10 cellular contexts compared by ENCODE assay signal in the genomic region with DNA sequence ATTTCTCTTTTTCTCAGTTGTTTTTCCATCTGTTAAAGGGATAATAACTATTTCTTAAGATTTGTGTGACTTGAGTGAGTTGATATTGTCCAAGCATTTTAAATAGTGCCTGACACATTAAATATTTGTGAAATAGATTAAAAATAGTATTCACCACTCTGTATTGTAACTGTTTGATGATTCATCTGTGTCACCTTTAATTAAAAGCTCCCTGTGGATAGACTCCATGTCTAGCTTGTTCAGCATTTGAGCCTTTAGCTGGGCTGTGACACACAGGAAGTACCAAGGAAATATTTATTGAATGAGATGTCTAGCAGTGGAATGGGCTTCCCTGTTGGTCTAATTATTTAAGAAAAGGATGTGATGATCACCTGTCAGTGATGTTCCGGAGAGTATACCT. TPM values are rescaled to one million over a fixed set of nuclear protein-coding genes. Genes with fewer than 3 reads are reported as not detected.
DNase-seq lines count a peak whose midpoint lies in the region; ATAC-seq lines count a peak whose summit lies in the region.
"Had no signal": no experiment of that assay in that cellular context is flagged by ENCODE, and none has a peak within 500 bp of the region (broad histone marks: within the 10 kb centered on the region; RNA-seq: fewer than 3 reads in every experiment).

No MANE protein-coding gene starts in this region.

- no peak for DNase-seq in CD8-positive, alpha-beta memory T cell
- DNase-seq in M059J (ENCODE audit: low read depth) (peak; percentile 86), GDM1 (lab: John Stamatoyannopoulos, UW) (no peak), OCI-M2 (lab: John Stamatoyannopoulos, UW; ENCODE audit: unreplicated experiment) (no peak)
- no peak for DNase-seq in central memory CD8-positive, alpha-beta T cell (ENCODE audit: low spot score in 2 of 2)
- no peak for DNase-seq in natural killer cell treated with Interleukin-12 subunit alpha and Interleukin-12 subunit beta and Interleukin-15 and Interleukin-18, amount 100 ng/mL, for 72 hours (ENCODE audit: low spot score)

- H3K27me3 ChIP-seq in CD8-positive, alpha-beta memory T cell (ENCODE audit: insufficient read depth, low read length, poor library complexity, severe bottlenecking), result no peaks in the 10 kb centered on the region

- peak overlapping the region; percentile 32 to 99 (median 96) for H3K27ac Mint-ChIP-seq in CD8-positive, alpha-beta memory T cell
- H3K27ac Mint-ChIP-seq in central memory CD8-positive, alpha-beta T cell (ENCODE audit: low read depth), result peak overlapping the region; percentile 70
- peak overlapping the region; percentile 97 to 98 for H3K27ac Mint-ChIP-seq in natural killer cell treated with Interleukin-12 subunit alpha and Interleukin-12 subunit beta and Interleukin-15 and Interleukin-18, amount 100 ng/mL, for 72 hours

- no peak overlapping the region for H3K27ac ChIP-seq in CD8-positive, alpha-beta memory T cell (ENCODE audit: low read depth, low read length)
- H3K27ac ChIP-seq: SK-N-MC had no signal

- CTCF ChIA-PET in CD8-positive, alpha-beta memory T cell (lab: Charles Lee), result no interaction called here

- H3K36me3 ChIP-seq in CD8-positive, alpha-beta memory T cell (ENCODE audit: insufficient read depth, low read length), result no peaks in the 10 kb centered on the region

- H3K36me3 Mint-ChIP-seq in CD8-positive, alpha-beta memory T cell, result peaks cover 0 to 4% (median 0%) of the 10 kb centered on the region in 3 donors
- peaks cover 16% of the 10 kb centered on the region for H3K36me3 Mint-ChIP-seq in central memory CD8-positive, alpha-beta T cell (ENCODE audit: insufficient read depth)
- no peaks in the 10 kb centered on the region for H3K36me3 Mint-ChIP-seq in natural killer cell treated with Interleukin-12 subunit alpha and Interleukin-12 subunit beta and Interleukin-15 and Interleukin-18, amount 100 ng/mL, for 72 hours

- no peak for ATAC-seq in central memory CD8-positive, alpha-beta T cell (replicated peaks; ENCODE audit: extremely low read depth, poor library complexity, severe bottlenecking)
- no peak for ATAC-seq in natural killer cell treated with Interleukin-12 subunit alpha and Interleukin-12 subunit beta and Interleukin-15 and Interleukin-18, amount 100 ng/mL, for 72 hours
- ATAC-seq in HG03342 (IDR thresholded peaks at IDR 0.05; ENCODE audit: unreplicated experiment), result no peak
- ATAC-seq in GM21576 (IDR thresholded peaks at IDR 0.05; ENCODE audit: unreplicated experiment), result no peak

- peaks cover 41 to 63% (median 42%) of the 10 kb centered on the region in 3 donors for H3K4me1 Mint-ChIP-seq in CD8-positive, alpha-beta memory T cell
- H3K4me1 Mint-ChIP-seq in central memory CD8-positive, alpha-beta T cell, result peaks cover 38% of the 10 kb centered on the region
- peaks cover 26 to 36% of the 10 kb centered on the region in 2 donors for H3K4me1 Mint-ChIP-seq in natural killer cell treated with Interleukin-12 subunit alpha and Interleukin-12 subunit beta and Interleukin-15 and Interleukin-18, amount 100 ng/mL, for 72 hours (ENCODE audit: low read depth in 2 of 2)

- peaks cover 23% of the 10 kb centered on the region for H3K4me1 ChIP-seq in CD8-positive, alpha-beta memory T cell (ENCODE audit: insufficient read depth, low read length)

- no peak overlapping the region for H3K4me3 ChIP-seq in CD8-positive, alpha-beta memory T cell (ENCODE audit: low read length)
- H3K4me3 ChIP-seq: SK-N-MC had no signal

- H3K27me3 Mint-ChIP-seq in CD8-positive, alpha-beta memory T cell, result no peaks in the 10 kb centered on the region
- H3K27me3 Mint-ChIP-seq in central memory CD8-positive, alpha-beta T cell, result no peaks in the 10 kb centered on the region
- H3K27me3 Mint-ChIP-seq in natural killer cell treated with Interleukin-12 subunit alpha and Interleukin-12 subunit beta and Interleukin-15 and Interleukin-18, amount 100 ng/mL, for 72 hours, result no peaks in the 10 kb centered on the region

- H3K9me3 ChIP-seq in CD8-positive, alpha-beta memory T cell (ENCODE audit: low read length), result no peaks in the 10 kb centered on the region

- POLR2A ChIA-PET in CD8-positive, alpha-beta memory T cell (lab: Charles Lee), result no interaction called here

- no peaks in the 10 kb centered on the region for H3K9me3 Mint-ChIP-seq in CD8-positive, alpha-beta memory T cell
- H3K9me3 Mint-ChIP-seq in central memory CD8-positive, alpha-beta T cell, result no peaks in the 10 kb centered on the region
- H3K9me3 Mint-ChIP-seq in natural killer cell treated with Interleukin-12 subunit alpha and Interleukin-12 subunit beta and Interleukin-15 and Interleukin-18, amount 100 ng/mL, for 72 hours, result no peaks in the 10 kb centered on the region

- peak overlapping the region in 1 of 7 donors; percentile 89 for H3K4me3 Mint-ChIP-seq in CD8-positive, alpha-beta memory T cell
- no peak overlapping the region for H3K4me3 Mint-ChIP-seq in central memory CD8-positive, alpha-beta T cell
- H3K4me3 Mint-ChIP-seq in natural killer cell treated with Interleukin-12 subunit alpha and Interleukin-12 subunit beta and Interleukin-15 and Interleukin-18, amount 100 ng/mL, for 72 hours, result peak overlapping the region; percentile 95

RNA-seq across cellular contexts. Expression of a gene that starts 1.8 kb away (rescaled TPM):
- not detected for total RNA-seq in CD8-positive, alpha-beta memory T cell
- polyA plus RNA-seq in CD8-positive, alpha-beta memory T cell, result 0.92 TPM
- total RNA-seq in M059J (2014; rRNA removed; shearing (Covaris generic)), result not detected in 2 replicates
- total RNA-seq in natural killer cell treated with Interleukin-12 subunit alpha and Interleukin-12 subunit beta and Interleukin-15 and Interleukin-18, amount 100 ng/mL, for 72 hours, result 1 to 10 TPM in 1 of 2 donors, not detected in 1; 1.0 TPM

RNA-seq across cellular contexts. Expression of a gene that starts 54.6 kb away (rescaled TPM):
- not detected for total RNA-seq in CD8-positive, alpha-beta memory T cell
- polyA plus RNA-seq in CD8-positive, alpha-beta memory T cell, result not detected
- total RNA-seq in M059J (2014; rRNA removed; shearing (Covaris generic)), result not detected in 2 replicates
- total RNA-seq in natural killer cell treated with Interleukin-12 subunit alpha and Interleukin-12 subunit beta and Interleukin-15 and Interleukin-18, amount 100 ng/mL, for 72 hours, result not detected
- total RNA-seq: cerebellum had no signal

RNA-seq across cellular contexts. Expression of a gene that starts 58.9 kb away (rescaled TPM):
- 1 to 10 TPM; 1.9 to 2.6 TPM for total RNA-seq in CD8-positive, alpha-beta memory T cell
- 2.5 TPM for polyA plus RNA-seq in CD8-positive, alpha-beta memory T cell
- 2.5 and 3.7 TPM in 2 replicates for total RNA-seq in M059J (2014; rRNA removed; shearing (Covaris generic))
- 1 to 10 TPM; 3.8 to 5.3 TPM for total RNA-seq in natural killer cell treated with Interleukin-12 subunit alpha and Interleukin-12 subunit beta and Interleukin-15 and Interleukin-18, amount 100 ng/mL, for 72 hours
